ENCODE assay signal across 8 cellular contexts in genomic region chr10:128078136-128078969, GRCh38. TPM values are rescaled to one million over a fixed set of nuclear protein-coding genes. Genes with fewer than 3 reads are reported as not detected.
A peak's percentile ranks its signal among the peaks of the same experiment; 100 is the strongest.
DNase-seq lines count a peak whose midpoint lies in the region; ATAC-seq and TF ChIP-seq lines count a peak whose summit lies in the region.

No MANE protein-coding gene starts in this region.

- intact Hi-C loops in dorsolateral prefrontal cortex (cut with DNase I) (loop anchor here (5.0 kb wide), 1 partner anchor 74 kb away; no protein-coding TSS in a partner anchor), mucosa of descending colon (cut with DNase I, micrococcal nuclease) (loop anchor here in 1 of 2 donors (10.0 kb wide), 1 partner anchor 76 kb away; no protein-coding TSS in a partner anchor)

- ATAC-seq in HG03280 (IDR thresholded peaks at IDR 0.05; ENCODE audit: unreplicated experiment) = peak; percentile 64
- peak; percentile 78 for ATAC-seq in mucosa of descending colon
- no peak for ATAC-seq in GM18861 (IDR thresholded peaks at IDR 0.05; ENCODE audit: unreplicated experiment)
- ATAC-seq in HG02981 (IDR thresholded peaks at IDR 0.05; ENCODE audit: unreplicated experiment) = no peak

- no peak overlapping the region for H3K27ac ChIP-seq in dorsolateral prefrontal cortex

- H3K4me3 ChIP-seq in dorsolateral prefrontal cortex (no peak overlapping the region), mucosa of descending colon (no peak overlapping the region)

- H3K36me3 ChIP-seq in mucosa of descending colon (ENCODE audit: low read depth) = peaks cover 5% of the 10 kb centered on the region

- no peaks in the 10 kb centered on the region for H3K9me3 ChIP-seq in mucosa of descending colon

- peak; percentile 34 for DNase-seq in stimulated activated CD4-positive, alpha-beta T cell treated with anti-CD3 and anti-CD28 coated beads, Interleukin-12 subunit alpha, Interleukin-12 subunit beta, amount 100 ng/mL, for 4 hours
- no peak for DNase-seq in stimulated activated CD4-positive, alpha-beta T cell treated with anti-CD3 and anti-CD28 coated beads, Interleukin-1b, Interleukin-23, amount 100 ng/mL, for 48 hours
- DNase-seq in T-helper 9 cell = peak; percentile 28
- no peak for DNase-seq in dorsolateral prefrontal cortex
- DNase-seq in mucosa of descending colon = peak in 2 of 3 donors; percentile 69 to 71

- no peaks in the 10 kb centered on the region for H3K4me1 ChIP-seq in mucosa of descending colon (ENCODE audit: low read depth)

- H3K27me3 ChIP-seq in dorsolateral prefrontal cortex = no peaks in the 10 kb centered on the region

- TF ChIP-seq CTCF in dorsolateral prefrontal cortex (IDR thresholded peaks at IDR 0.05 in 54 of 56, conservative IDR thresholded peaks at IDR 0.05 in 2 of 56; ENCODE audit: low read depth in 1 of 56, partially characterized antibody in 56 of 56) (peak in 55 of 56 donors; percentile 17 to 73 (median 61)), mucosa of descending colon (IDR thresholded peaks at IDR 0.05) (peak; percentile 46)

RNA-seq across cellular contexts. Expression of gene MKI67, which starts 47.9 kb away (rescaled TPM):
- total RNA-seq in dorsolateral prefrontal cortex = 1 to 10 TPM in 13 of 120 experiments, under 1 TPM in 88, not detected in 19; 0.03 to 5.4 (median 0.28) TPM
- 10 to 100 TPM in 2 of 3 donors, 1 to 10 TPM in 1; 7.7 to 54.7 (median 14.0) TPM for total RNA-seq in mucosa of descending colon

Comparison
In these comparisons a context has a peak if more than half of its experiments do, and no peak if none do; other contexts are left out.
1. DNase-seq: peak in stimulated activated CD4-positive, alpha-beta T cell treated with anti-CD3 and anti-CD28 coated beads, Interleukin-12 subunit alpha, Interleukin-12 subunit beta, amount 100 ng/mL, for 4 hours (single experiment), T-helper 9 cell (single experiment) and mucosa of descending colon (2 of 3); none in stimulated activated CD4-positive, alpha-beta T cell treated with anti-CD3 and anti-CD28 coated beads, Interleukin-1b, Interleukin-23, amount 100 ng/mL, for 48 hours (single experiment) and dorsolateral prefrontal cortex (0 of 10).
2. ATAC-seq: peak in HG03280 (single experiment) and mucosa of descending colon (single experiment); none in GM18861 (single experiment) and HG02981 (single experiment).